20 cellular contexts compared by ENCODE assay signal in genomic region chr20:57174737-57175136, GRCh38.
DNase-seq lines count a peak whose midpoint lies in the region; ATAC-seq, FAIRE-seq and TF ChIP-seq lines count a peak whose summit lies in the region.
"Had no signal": no experiment of that assay in that cellular context is flagged by ENCODE, and none has a peak within 500 bp of the region (broad histone marks: within the 10 kb centered on the region; RNA-seq: fewer than 3 reads in every experiment).

No MANE protein-coding gene starts in this region.

- no peaks in the 10 kb centered on the region for H3K9me2 ChIP-seq in OCI-LY1 (ENCODE audit: low read depth, low read length)

- no peaks in the 10 kb centered on the region for H3K79me2 ChIP-seq in OCI-LY1 (ENCODE audit: insufficient read depth, low read length)
- no peaks in the 10 kb centered on the region for H3K79me2 ChIP-seq in neural progenitor cell (ENCODE audit: low read depth)

- no peak overlapping the region for H3K4me3 Mint-ChIP-seq in neural progenitor cell
- H3K4me3 Mint-ChIP-seq: CD4-positive, CD25-positive, alpha-beta regulatory T cell; CD8-positive, alpha-beta memory T cell; GM23338; HFFc6 had no signal

- H2AFZ ChIP-seq in OCI-LY1 (ENCODE audit: low read length) (no peak overlapping the region), neural progenitor cell (replicated peaks) (no peak overlapping the region)
- H2AFZ ChIP-seq: GM23338 had no signal

- H3K4me1 Mint-ChIP-seq in neural progenitor cell: peaks cover 13% of the 10 kb centered on the region
- H3K4me1 Mint-ChIP-seq: CD4-positive, CD25-positive, alpha-beta regulatory T cell; CD8-positive, alpha-beta memory T cell had no signal

- TF ChIP-seq CTCF in OCI-LY1 (IDR thresholded peaks at IDR 0.05; ENCODE audit: low read length) (no peak), neural progenitor cell (IDR thresholded peaks at IDR 0.05) (no peak), foreskin keratinocyte (conservative IDR thresholded peaks at IDR 0.05) (no peak)

- H3K27me3 Mint-ChIP-seq in neural progenitor cell (ENCODE audit: insufficient read depth, low read depth): peaks cover 4% of the 10 kb centered on the region
- H3K27me3 Mint-ChIP-seq: CD4-positive, CD25-positive, alpha-beta regulatory T cell had no signal

- FAIRE-seq in HTR-8/SVneo (lab: Jason Lieb, UNC): peak; percentile 75
- FAIRE-seq: A204.1, D721Med, GM12892 had no signal

- no peak for DNase-seq in HTR-8/SVneo (ENCODE audit: insufficient read length, low spot score)
- no peak for DNase-seq in neural progenitor cell (ENCODE audit: low spot score)
- no peak for DNase-seq in amygdala (lab: John Stamatoyannopoulos, UW)
- no peak for DNase-seq in foreskin keratinocyte
- DNase-seq in DMS79 (lab: John Stamatoyannopoulos, UW): no peak
- DNase-seq: ACHN; BE2C; C1 segment of cervical spinal cord; CD4-positive, CD25-positive, alpha-beta regulatory T cell; CD8-positive, alpha-beta memory T cell; COR-L47; GDM1; H7; HFFc6 had no signal

- H3K27me3 ChIP-seq in OCI-LY1 (ENCODE audit: insufficient read depth, low read length): no peaks in the 10 kb centered on the region
- no peaks in the 10 kb centered on the region for H3K27me3 ChIP-seq in neural progenitor cell
- H3K27me3 ChIP-seq in foreskin keratinocyte: peaks cover 5% of the 10 kb centered on the region
- H3K27me3 ChIP-seq: BE2C had no signal

- H3F3A ChIP-seq in OCI-LY1 (ENCODE audit: insufficient read depth, low read length) (no peaks in the 10 kb centered on the region), neural progenitor cell (ENCODE audit: low read depth) (no peaks in the 10 kb centered on the region)

- peak overlapping the region; percentile 20 for H3K27ac ChIP-seq in OCI-LY1 (ENCODE audit: low read depth, low read length, poor library complexity, severe bottlenecking)
- no peak overlapping the region for H3K27ac ChIP-seq in neural progenitor cell
- no peak overlapping the region for H3K27ac ChIP-seq in foreskin keratinocyte

- peaks cover 98% of the 10 kb centered on the region for H3K36me3 ChIP-seq in OCI-LY1 (ENCODE audit: insufficient read depth, low read length)
- no peaks in the 10 kb centered on the region for H3K36me3 ChIP-seq in neural progenitor cell
- H3K36me3 ChIP-seq: BE2C had no signal

- no peak for ATAC-seq in foreskin keratinocyte
- ATAC-seq: GM23338, HCT116 had no signal

- no peak overlapping the region for H3K4me2 ChIP-seq in OCI-LY1 (ENCODE audit: low read length)
- H3K4me2 ChIP-seq in neural progenitor cell: no peak overlapping the region
- H3K4me2 ChIP-seq: GM23338 had no signal

- no peaks in the 10 kb centered on the region for H3K9me3 Mint-ChIP-seq in neural progenitor cell
- H3K9me3 Mint-ChIP-seq: GM23338, HFFc6 had no signal

- H3K4me3 ChIP-seq in OCI-LY1 (ENCODE audit: low read depth, low read length, poor library complexity, severe bottlenecking): no peak overlapping the region
- H3K4me3 ChIP-seq in neural progenitor cell: no peak overlapping the region
- H3K4me3 ChIP-seq: GM23338 had no signal

- H3K9me3 ChIP-seq in OCI-LY1 (ENCODE audit: low read length): no peaks in the 10 kb centered on the region
- no peaks in the 10 kb centered on the region for H3K9me3 ChIP-seq in neural progenitor cell (ENCODE audit: low read depth)
- H3K9me3 ChIP-seq: BE2C had no signal

- H3K4me1 ChIP-seq in OCI-LY1 (ENCODE audit: insufficient read depth, low read length, severe bottlenecking) (peaks cover 4% of the 10 kb centered on the region), neural progenitor cell (no peaks in the 10 kb centered on the region), foreskin keratinocyte (peaks cover 8% of the 10 kb centered on the region)
- H3K4me1 ChIP-seq: BE2C had no signal

- no peaks in the 10 kb centered on the region for H4K20me1 ChIP-seq in OCI-LY1 (ENCODE audit: insufficient read depth, low read length)
- H4K20me1 ChIP-seq in neural progenitor cell (ENCODE audit: low read depth): no peaks in the 10 kb centered on the region

- H3K36me3 Mint-ChIP-seq in neural progenitor cell: peaks cover 49% of the 10 kb centered on the region
- H3K36me3 Mint-ChIP-seq: CD4-positive, CD25-positive, alpha-beta regulatory T cell; CD8-positive, alpha-beta memory T cell had no signal

- H3K27ac Mint-ChIP-seq in neural progenitor cell: peak overlapping the region; percentile 58
- H3K27ac Mint-ChIP-seq: CD4-positive, CD25-positive, alpha-beta regulatory T cell; CD8-positive, alpha-beta memory T cell; GM23338; HFFc6 had no signal

- no peak overlapping the region for H3K9ac ChIP-seq in OCI-LY1 (ENCODE audit: low read length)
- no peak overlapping the region for H3K9ac ChIP-seq in neural progenitor cell
